ENCODE assay signal across 33 cellular contexts in genomic region chr11:88831303-88831890, GRCh38.
"Had no signal": no experiment of that assay in that cellular context is flagged by ENCODE, and none has a peak within 500 bp of the region (broad histone marks: within the 10 kb centered on the region; RNA-seq: fewer than 3 reads in every experiment).

No MANE protein-coding gene starts in this region.

- H3K27me3 Mint-ChIP-seq: activated B cell treated with CpG ODN at 0.5 μM for 24 hours; activated CD8-positive, alpha-beta T cell treated with anti-CD3 and anti-CD28 coated beads for 36 hours; activated naive CD8-positive, alpha-beta T cell; activated T-helper 17 cell treated with anti-CD3 and anti-CD28 coated beads, Interleukin-2, amount 50 U/mL, for 72 hours; dendritic cell treated with granulocyte-macrophage colony-stimulating factor and Interleukin-4, amounts not matched to agents 40 ng/mL and 50 ng/mL, for 4 days; T-helper 17 cell had no signal

- H3K27ac ChIP-seq: body of pancreas, cardiac muscle cell, colonic mucosa, dorsolateral prefrontal cortex, esophagus muscularis mucosa, foreskin keratinocyte, gastroesophageal sphincter, heart right ventricle, WERI-Rb-1 had no signal

- H3K36me3 Mint-ChIP-seq: activated naive CD8-positive, alpha-beta T cell had no signal

- H3K9me3 Mint-ChIP-seq: T-helper 2 cell treated with Interferon-gamma antibody and Interleukin-4, amounts not matched to agents 5 μg/mL and 100 μg/mL, for 36 hours had no signal

- H3K27ac Mint-ChIP-seq: activated B cell treated with CpG ODN at 0.5 μM for 24 hours; activated CD8-positive, alpha-beta T cell treated with anti-CD3 and anti-CD28 coated beads for 36 hours; activated naive CD8-positive, alpha-beta T cell; activated T-helper 17 cell treated with anti-CD3 and anti-CD28 coated beads, Interleukin-2, amount 50 U/mL, for 72 hours; dendritic cell treated with granulocyte-macrophage colony-stimulating factor and Interleukin-4, amounts not matched to agents 40 ng/mL and 50 ng/mL, for 4 days; T-helper 17 cell; T-helper 2 cell treated with Interferon-gamma antibody and Interleukin-4, amounts not matched to agents 5 μg/mL and 100 μg/mL, for 36 hours had no signal

- H3K4me1 ChIP-seq: body of pancreas, colonic mucosa, esophagus muscularis mucosa, foreskin keratinocyte, gastroesophageal sphincter, heart right ventricle had no signal

- H3K4me1 Mint-ChIP-seq: activated B cell treated with CpG ODN at 0.5 μM for 24 hours; activated T-helper 17 cell treated with anti-CD3 and anti-CD28 coated beads, Interleukin-2, amount 50 U/mL, for 72 hours; T-helper 17 cell had no signal

- DNase-seq: activated B cell treated with CpG ODN at 0.5 μM for 24 hours; activated CD4-positive, alpha-beta T cell treated with anti-CD3 and anti-CD28 coated beads for 48 hours; activated CD4-positive, alpha-beta T cell treated with anti-CD3 and anti-CD28 coated beads, Interleukin-2, amount 50 U/mL, for 1 hour; activated CD4-positive, alpha-beta T cell treated with anti-CD3 and anti-CD28 coated beads, Interleukin-2, amount 50 U/mL, for 48 hours; activated CD8-positive, alpha-beta memory T cell treated with anti-CD3 and anti-CD28 coated beads for 24 hours; activated CD8-positive, alpha-beta T cell treated with anti-CD3 and anti-CD28 coated beads for 36 hours; activated effector memory CD4-positive, alpha-beta T cell treated with Interleukin-2 at 50 U/mL for 16 hours; activated gamma-delta T cell treated with Interleukin-2 at 50 U/mL for 16 hours; activated naive CD4-positive, alpha-beta T cell treated with anti-CD3 and anti-CD28 coated beads, Interleukin-2, amount 50 U/mL, for 16 hours; activated naive CD4-positive, alpha-beta T cell treated with Interleukin-2 at 50 U/mL for 16 hours; activated T-cell treated with anti-CD3 and anti-CD28 coated beads, Interleukin-2, amount 50 U/mL, for 4 hours; amniotic stem cell; body of pancreas; central memory CD4-positive, alpha-beta T cell; cerebellar nuclear complex; colonic mucosa; dorsolateral prefrontal cortex; effector memory CD4-positive, alpha-beta T cell; erythroblast; foreskin keratinocyte; heart right ventricle; T-helper 1 cell; T-helper 17 cell; T1000; WERI-Rb-1 had no signal

- H3K36me3 ChIP-seq: cardiac muscle cell, colonic mucosa, esophagus muscularis mucosa, gastroesophageal sphincter, heart right ventricle, WERI-Rb-1 had no signal

- H3K27me3 ChIP-seq: body of pancreas, cardiac muscle cell, colonic mucosa, dorsolateral prefrontal cortex, esophagus muscularis mucosa, foreskin keratinocyte, gastroesophageal sphincter, heart right ventricle had no signal

- ATAC-seq: activated CD4-positive, CD25-positive, alpha-beta regulatory T cell treated with anti-CD3 and anti-CD28 coated beads, Interleukin-2, amount 50 U/mL, for 24 hours; activated CD8-positive, alpha-beta T cell treated with anti-CD3 and anti-CD28 coated beads for 36 hours; activated T-cell treated with anti-CD3 and anti-CD28 coated beads, Interleukin-2, amount 50 U/mL, for 4 hours; activated T-helper 17 cell treated with anti-CD3 and anti-CD28 coated beads, Interleukin-2, amount 50 U/mL, for 72 hours; body of pancreas; foreskin keratinocyte; gastroesophageal sphincter; heart right ventricle; T-helper 17 cell had no signal

- H3K4me3 Mint-ChIP-seq: activated B cell treated with CpG ODN at 0.5 μM for 24 hours; activated CD8-positive, alpha-beta T cell treated with anti-CD3 and anti-CD28 coated beads for 36 hours; activated naive CD8-positive, alpha-beta T cell; activated T-cell treated with anti-CD3 and anti-CD28 coated beads, Interleukin-2, amount 50 U/mL, for 4 hours; activated T-helper 17 cell treated with anti-CD3 and anti-CD28 coated beads, Interleukin-2, amount 50 U/mL, for 72 hours; dendritic cell treated with granulocyte-macrophage colony-stimulating factor and Interleukin-4, amounts not matched to agents 40 ng/mL and 50 ng/mL, for 4 days; T-helper 17 cell; T-helper 2 cell treated with Interferon-gamma antibody and Interleukin-4, amounts not matched to agents 5 μg/mL and 100 μg/mL, for 36 hours had no signal

- H3K9me3 ChIP-seq: body of pancreas, colonic mucosa, esophagus muscularis mucosa, gastroesophageal sphincter, heart right ventricle had no signal

- H3K4me3 ChIP-seq: body of pancreas, cardiac muscle cell, colonic mucosa, dorsolateral prefrontal cortex, esophagus muscularis mucosa, gastroesophageal sphincter, heart right ventricle had no signal
